ENCODE assay signal across 20 cellular contexts in genomic region chr6:109370336-109370735, GRCh38. TPM values are rescaled to one million over a fixed set of nuclear protein-coding genes. Genes with fewer than 3 reads are reported as not detected.
DNase-seq lines count a peak whose midpoint lies in the region; ATAC-seq lines count a peak whose summit lies in the region.
"Had no signal": no experiment of that assay in that cellular context is flagged by ENCODE, and none has a peak within 500 bp of the region (broad histone marks: within the 10 kb centered on the region; RNA-seq: fewer than 3 reads in every experiment).

No MANE protein-coding gene starts in this region.

- H3K4me1 Mint-ChIP-seq in activated CD4-positive, alpha-beta memory T cell treated with anti-CD3 and anti-CD28 coated beads for 36 hours (ENCODE audit: low read depth): peaks cover 54% of the 10 kb centered on the region
- peaks cover 53% of the 10 kb centered on the region for H3K4me1 Mint-ChIP-seq in activated CD4-positive, alpha-beta memory T cell treated with anti-CD3 and anti-CD28 coated beads, Interleukin-2, amount 10 ng/mL, durations not matched to agents 7 days and 5 days
- peaks cover 40% of the 10 kb centered on the region for H3K4me1 Mint-ChIP-seq in central memory CD8-positive, alpha-beta T cell

- CTCF ChIA-PET in activated CD4-positive, alpha-beta memory T cell treated with anti-CD3 and anti-CD28 coated beads for 36 hours (lab: Charles Lee): interaction anchor here (1.8 to 5.3 kb wide), 2 partner anchors 13 to 182 kb away, joined by 11 to 48 read pairs; partner anchors contain the start of gene CD164
- CTCF ChIA-PET in activated CD4-positive, alpha-beta memory T cell treated with anti-CD3 and anti-CD28 coated beads, Interleukin-2, amount 10 ng/mL, durations not matched to agents 7 days and 5 days (lab: Charles Lee): interaction anchor here (1.1 to 1.7 kb wide), 3 partner anchors 12 to 15 kb away, joined by 3 to 5 read pairs (median 4); partner anchors contain the start of gene CD164

- intact Hi-C loops in activated CD4-positive, alpha-beta memory T cell treated with anti-CD3 and anti-CD28 coated beads for 36 hours (cut with micrococcal nuclease): no loop called here
- intact Hi-C loops in sciatic nerve (cut with DNase I): no loop called here

- peaks cover 69% of the 10 kb centered on the region for H3K36me3 Mint-ChIP-seq in activated CD4-positive, alpha-beta memory T cell treated with anti-CD3 and anti-CD28 coated beads for 36 hours
- peaks cover 80% of the 10 kb centered on the region for H3K36me3 Mint-ChIP-seq in activated CD4-positive, alpha-beta memory T cell treated with anti-CD3 and anti-CD28 coated beads, Interleukin-2, amount 10 ng/mL, durations not matched to agents 7 days and 5 days (ENCODE audit: low read depth)
- H3K36me3 Mint-ChIP-seq in central memory CD8-positive, alpha-beta T cell (ENCODE audit: insufficient read depth): peaks cover 76% of the 10 kb centered on the region

- H3K9me3 Mint-ChIP-seq in activated CD4-positive, alpha-beta memory T cell treated with anti-CD3 and anti-CD28 coated beads for 36 hours: no peaks in the 10 kb centered on the region
- H3K9me3 Mint-ChIP-seq in activated CD4-positive, alpha-beta memory T cell treated with anti-CD3 and anti-CD28 coated beads, Interleukin-2, amount 10 ng/mL, durations not matched to agents 7 days and 5 days: no peaks in the 10 kb centered on the region
- H3K9me3 Mint-ChIP-seq in central memory CD8-positive, alpha-beta T cell: no peaks in the 10 kb centered on the region
- H3K9me3 Mint-ChIP-seq: CD8-positive, alpha-beta memory T cell had no signal

- ATAC-seq in central memory CD8-positive, alpha-beta T cell (replicated peaks; ENCODE audit: extremely low read depth, poor library complexity, severe bottlenecking): no peak
- peak; percentile 49 for ATAC-seq in sciatic nerve
- ATAC-seq in GM18520 (IDR thresholded peaks at IDR 0.05; ENCODE audit: unreplicated experiment): no peak
- no peak for ATAC-seq in GM19452 (IDR thresholded peaks at IDR 0.05; ENCODE audit: unreplicated experiment)

- POLR2A ChIA-PET in activated CD4-positive, alpha-beta memory T cell treated with anti-CD3 and anti-CD28 coated beads for 36 hours (lab: Charles Lee): interaction anchor here (0.6 to 5.6 kb wide), 6 partner anchors 9 to 354 kb away, joined by 4 to 111 read pairs (median 4); partner anchors contain the start of gene CD164
- POLR2A ChIA-PET in activated CD4-positive, alpha-beta memory T cell treated with anti-CD3 and anti-CD28 coated beads, Interleukin-2, amount 10 ng/mL, durations not matched to agents 7 days and 5 days (lab: Charles Lee): interaction anchor here (0.6 to 5.9 kb wide), 11 partner anchors 9 to 447 kb away, joined by 3 to 132 read pairs (median 4); partner anchors contain the start of genes CD164, CEP57L1, MICAL1 and SESN1

- H3K4me3 ChIP-seq in HUES6 (ENCODE audit: low read depth, low read length): no peak overlapping the region
- H3K4me3 ChIP-seq: Peyer's patch, SJCRH30 had no signal

- no peak overlapping the region for H3K9ac ChIP-seq in HUES6 (ENCODE audit: low read length)
- H3K9ac ChIP-seq: KMS-11 had no signal

- H3K27ac Mint-ChIP-seq in activated CD4-positive, alpha-beta memory T cell treated with anti-CD3 and anti-CD28 coated beads for 36 hours: peak overlapping the region; percentile 34
- no peak overlapping the region for H3K27ac Mint-ChIP-seq in activated CD4-positive, alpha-beta memory T cell treated with anti-CD3 and anti-CD28 coated beads, Interleukin-2, amount 10 ng/mL, durations not matched to agents 7 days and 5 days
- H3K27ac Mint-ChIP-seq in central memory CD8-positive, alpha-beta T cell (ENCODE audit: low read depth): peak overlapping the region; percentile 68

- no peak for DNase-seq in activated CD4-positive, alpha-beta memory T cell treated with anti-CD3 and anti-CD28 coated beads for 36 hours
- DNase-seq in activated CD4-positive, alpha-beta memory T cell treated with anti-CD3 and anti-CD28 coated beads, Interleukin-2, amount 10 ng/mL, durations not matched to agents 7 days and 5 days: no peak
- no peak for DNase-seq in central memory CD8-positive, alpha-beta T cell (ENCODE audit: low spot score in 2 of 2)
- DNase-seq in sciatic nerve (ENCODE audit: low spot score): no peak
- DNase-seq: Calu3; CD8-positive, alpha-beta memory T cell; DMS153; GOT3; NCI-H1092 treated with DMSO at 0.1 percent for 48 hours; NCI-H146; NCI-H2029; NCI-H226; NCI-H524; NCI-H82; Peyer's patch; SJCRH30 had no signal

- no peak overlapping the region for H3K4me3 Mint-ChIP-seq in activated CD4-positive, alpha-beta memory T cell treated with anti-CD3 and anti-CD28 coated beads for 36 hours
- no peak overlapping the region for H3K4me3 Mint-ChIP-seq in activated CD4-positive, alpha-beta memory T cell treated with anti-CD3 and anti-CD28 coated beads, Interleukin-2, amount 10 ng/mL, durations not matched to agents 7 days and 5 days
- H3K4me3 Mint-ChIP-seq in central memory CD8-positive, alpha-beta T cell: no peak overlapping the region
- H3K4me3 Mint-ChIP-seq: CD8-positive, alpha-beta memory T cell had no signal

- no peaks in the 10 kb centered on the region for H3K4me1 ChIP-seq in HUES6 (ENCODE audit: control insufficient read depth, insufficient read depth, low read length)
- H3K4me1 ChIP-seq: Peyer's patch, SJCRH30 had no signal

- H3K27ac ChIP-seq in HUES6 (ENCODE audit: low read depth, low read length): 0 out of 2 replicates have a peak overlapping the region, but pooled peaks have one; percentile 16
- H3K27ac ChIP-seq: KMS-11, Peyer's patch, SJCRH30 had no signal

- no peaks in the 10 kb centered on the region for H3K27me3 Mint-ChIP-seq in activated CD4-positive, alpha-beta memory T cell treated with anti-CD3 and anti-CD28 coated beads for 36 hours
- H3K27me3 Mint-ChIP-seq in activated CD4-positive, alpha-beta memory T cell treated with anti-CD3 and anti-CD28 coated beads, Interleukin-2, amount 10 ng/mL, durations not matched to agents 7 days and 5 days: no peaks in the 10 kb centered on the region
- no peaks in the 10 kb centered on the region for H3K27me3 Mint-ChIP-seq in central memory CD8-positive, alpha-beta T cell
- H3K27me3 Mint-ChIP-seq: CD8-positive, alpha-beta memory T cell had no signal

- peaks cover 95% of the 10 kb centered on the region for H3K36me3 ChIP-seq in HUES6 (ENCODE audit: control insufficient read depth, insufficient read depth, low read length)

- no peaks in the 10 kb centered on the region for H3K27me3 ChIP-seq in HUES6 (ENCODE audit: control insufficient read depth, insufficient read depth, low read length)
- H3K27me3 ChIP-seq: Peyer's patch, SJCRH30 had no signal

- no peaks in the 10 kb centered on the region for H3K9me3 ChIP-seq in HUES6 (ENCODE audit: control insufficient read depth, insufficient read depth, low read depth, low read length)
- H3K9me3 ChIP-seq: Peyer's patch, SJCRH30 had no signal

RNA-seq across cellular contexts. Expression of gene CD164, which starts 11.9 kb away (rescaled TPM):
- 100 to 1,000 TPM; 223 to 229 TPM for total RNA-seq in activated CD4-positive, alpha-beta memory T cell treated with anti-CD3 and anti-CD28 coated beads for 36 hours
- total RNA-seq in activated CD4-positive, alpha-beta memory T cell treated with anti-CD3 and anti-CD28 coated beads, Interleukin-2, amount 10 ng/mL, durations not matched to agents 7 days and 5 days: 100 to 1,000 TPM; 354 to 370 TPM
- 175 TPM for total RNA-seq in sciatic nerve
